8 cellular contexts compared by ENCODE assay signal in genomic region chr3:50358927-50359759, GRCh38. TPM values are rescaled to one million over a fixed set of nuclear protein-coding genes. Genes with fewer than 3 reads are reported as not detected.
A peak's percentile ranks its signal among the peaks of the same experiment; 100 is the strongest.
DNase-seq lines count a peak whose midpoint lies in the region; ATAC-seq and TF ChIP-seq lines count a peak whose summit lies in the region.

TMEM115 (minus strand) TSS chr3:50359521; CDS start chr3:50359063, 458 bp downstream.

- H3K4me3 Mint-ChIP-seq in neural progenitor cell, result peak within 1 kb of the TSS; percentile 95

- peak within 1 kb of the TSS; percentile 96 for H3K9ac ChIP-seq in neural progenitor cell

- H3K79me2 ChIP-seq in neural progenitor cell (ENCODE audit: low read depth), result peaks cover 36% of the 10 kb centered on the region

- peak within 1 kb of the TSS; percentile 79 for H3K4me3 ChIP-seq in neural progenitor cell

- no peaks in the 10 kb centered on the region for H3F3A ChIP-seq in neural progenitor cell (ENCODE audit: low read depth)

- POLR2A ChIA-PET in HEK293T (lab: Yijun Ruan, JAX), result interaction anchor here (1.4 to 1.6 kb wide), 2 partner anchors 9 to 21 kb away, joined by 3 to 11 read pairs; partner anchors contain the start of genes CYB561D2 and NPRL2

- H3K4me2 ChIP-seq in neural progenitor cell, result peak within 1 kb of the TSS; percentile 92

- peaks cover 8% of the 10 kb centered on the region for H3K4me1 ChIP-seq in foreskin keratinocyte
- peaks cover 17% of the 10 kb centered on the region for H3K4me1 ChIP-seq in neural progenitor cell

- peak within 1 kb of the TSS; percentile 93 for H2AFZ ChIP-seq in neural progenitor cell (replicated peaks)

- DNase-seq in GF-D8 (lab: John Stamatoyannopoulos, UW) (peak; percentile 93), HEK293T (ENCODE audit: extremely low spot score) (peak; percentile 97), MV-4-11 (lab: John Stamatoyannopoulos, UW) (peak; percentile 98), SK-MEL-5 (ENCODE audit: low read depth, low spot score) (peak; percentile 99), foreskin keratinocyte (peak; percentile 93 to 95), neural progenitor cell (ENCODE audit: low spot score) (peak; percentile 98), stromal cell of bone marrow (ENCODE audit: low read depth) (peak; percentile 99)
- peak; percentile 95 for DNase-seq in activated naive CD4-positive, alpha-beta T cell treated with Interleukin-2 at 50 U/mL for 16 hours

- in situ Hi-C loops in SK-MEL-5 (cut with HindIII; ENCODE audit: low pct_unique_long_range_greater_than_20kb, low sequenced_read_pairs), result no loop called here

- peaks cover 40% of the 10 kb centered on the region for H3K4me1 Mint-ChIP-seq in neural progenitor cell

- H3K27me3 ChIP-seq in foreskin keratinocyte (no peaks in the 10 kb centered on the region), neural progenitor cell (peaks cover 7% of the 10 kb centered on the region)

- no peaks in the 10 kb centered on the region for H3K9me3 Mint-ChIP-seq in neural progenitor cell

- H3K27me3 Mint-ChIP-seq in neural progenitor cell (ENCODE audit: insufficient read depth, low read depth), result peaks cover 6% of the 10 kb centered on the region

- peak; percentile 99 for ATAC-seq in foreskin keratinocyte

- no peak for TF ChIP-seq CTCF in foreskin keratinocyte (conservative IDR thresholded peaks at IDR 0.05)
- TF ChIP-seq CTCF in neural progenitor cell (IDR thresholded peaks at IDR 0.05), result no peak

- peak within 1 kb of the TSS; percentile 46 for H3K27ac ChIP-seq in foreskin keratinocyte
- no peak within 1 kb of the TSS for H3K27ac ChIP-seq in neural progenitor cell

- peaks cover 7% of the 10 kb centered on the region for H3K36me3 Mint-ChIP-seq in neural progenitor cell

- H3K36me3 ChIP-seq in neural progenitor cell, result no peaks in the 10 kb centered on the region

- CTCF ChIA-PET in HEK293T (lab: Yijun Ruan, JAX), result interaction anchor here (0.9 kb wide), 1 partner anchor 210 kb away, joined by 4 read pairs; no protein-coding TSS in a partner anchor

- peak within 1 kb of the TSS; percentile 83 for H3K27ac Mint-ChIP-seq in neural progenitor cell

- no peaks in the 10 kb centered on the region for H3K9me3 ChIP-seq in neural progenitor cell (ENCODE audit: low read depth)

- H4K20me1 ChIP-seq in neural progenitor cell (ENCODE audit: low read depth), result peaks cover 38% of the 10 kb centered on the region

TF ChIP-seq in HEK293T, 16 proteins besides CTCF, POLR2A, EP300 and RAD21:
- TF ChIP-seq ELF4 (IDR thresholded peaks at IDR 0.05) (peak; percentile 96), FOXK2 (IDR thresholded peaks at IDR 0.05) (no peak), LEF1 (IDR thresholded peaks at IDR 0.05; ENCODE audit: borderline replicate concordance) (no peak), CTBP1 (IDR thresholded peaks at IDR 0.05; ENCODE audit: borderline replicate concordance) (no peak), SP1 (IDR thresholded peaks at IDR 0.05) (no peak), ZNF384 (IDR thresholded peaks at IDR 0.05) (no peak), SUZ12 (IDR thresholded peaks at IDR 0.05) (peak; percentile 94), TARDBP (IDR thresholded peaks at IDR 0.05) (no peak), FOXA1 (IDR thresholded peaks at IDR 0.05) (no peak), L3MBTL2 (conservative IDR thresholded peaks at IDR 0.05) (peak; percentile 88)

RNA-seq across cellular contexts. Expression of gene TMEM115, which starts in this region (rescaled TPM):
- 40.8 and 45.5 TPM in 2 replicates for total RNA-seq in SK-MEL-5 (2014; rRNA removed; shearing (Covaris generic))
- polyA plus RNA-seq in SK-MEL-5 (2015; cell fraction: cytosol; rRNA removed), result 64.6 and 70.6 TPM in 2 replicates
- polyA plus RNA-seq in SK-MEL-5 (2015; cell fraction: nucleus; rRNA removed), result 21.8 and 24.7 TPM in 2 replicates
- 34.7 and 35.6 TPM in 2 replicates for total RNA-seq in foreskin keratinocyte
- polyA plus RNA-seq in foreskin keratinocyte, result 38.3 and 38.9 TPM in 2 replicates
- 6.3 and 28.0 TPM in 2 replicates for total RNA-seq in neural progenitor cell (ENCODE audit: low replicate concordance)
